In the genomic region with DNA sequence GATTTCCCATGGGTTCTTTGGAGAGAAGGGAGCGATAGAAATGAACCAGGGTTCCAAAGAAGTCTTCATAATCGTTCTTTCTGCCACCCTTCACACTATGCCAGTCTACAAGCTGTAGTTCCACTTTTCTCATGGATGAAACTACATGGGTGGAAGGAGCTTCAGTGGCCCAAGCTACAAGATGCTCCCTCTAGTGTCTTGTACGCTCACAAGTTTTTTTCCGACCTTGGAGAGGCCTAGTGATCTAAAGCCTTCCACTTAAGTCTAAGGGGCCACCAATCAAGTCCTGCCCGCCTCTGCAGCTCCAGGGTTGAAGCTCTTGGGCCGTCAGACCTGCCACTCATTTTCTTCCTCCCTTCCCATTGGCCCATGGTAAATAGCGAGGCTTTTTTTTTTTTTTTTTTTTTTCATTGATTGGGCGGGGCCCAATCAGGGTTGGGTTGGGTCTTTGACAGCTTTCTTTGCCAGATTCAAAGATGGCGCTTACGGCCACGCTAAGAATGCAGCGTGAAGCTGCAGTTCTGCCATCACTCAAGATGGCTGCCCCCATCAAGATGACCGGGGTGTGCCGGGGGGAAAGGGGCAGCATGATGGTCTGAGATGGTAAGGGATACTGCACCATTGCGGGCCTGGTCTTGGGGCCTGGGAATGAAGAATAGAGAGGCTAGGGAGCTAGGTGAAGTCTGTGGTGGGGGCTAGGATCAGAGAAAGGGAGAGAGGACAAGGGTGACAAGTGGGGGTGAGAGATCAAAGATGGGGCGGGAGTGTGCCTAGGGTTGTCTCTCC, we compare ENCODE assay signal across 8 cellular contexts.
DNase-seq lines count a peak whose midpoint lies in the region; ATAC-seq lines count a peak whose summit lies in the region.

A gene (plus strand): TSS at position 527 of the 786 bp plus-strand sequence. CDS start 430 bp downstream, outside the sequence.

- no peaks in the 10 kb centered on the region for H3K9me3 Mint-ChIP-seq in effector memory CD8-positive, alpha-beta T cell

- H3K36me3 Mint-ChIP-seq in effector memory CD8-positive, alpha-beta T cell (ENCODE audit: insufficient read depth), result peaks cover 9% of the 10 kb centered on the region

- H3K27me3 Mint-ChIP-seq in effector memory CD8-positive, alpha-beta T cell, result peaks cover 0 to 10% of the 10 kb centered on the region in 2 donors

- ATAC-seq in GM19468 (IDR thresholded peaks at IDR 0.05; ENCODE audit: extremely low read depth, unreplicated experiment), result peak; percentile 88
- ATAC-seq in effector memory CD8-positive, alpha-beta T cell (replicated peaks), result peak; percentile 96

- peak within 1 kb of the TSS; percentile 95 to 99 for H3K4me3 Mint-ChIP-seq in effector memory CD8-positive, alpha-beta T cell

- H3K27ac Mint-ChIP-seq in effector memory CD8-positive, alpha-beta T cell, result peak within 1 kb of the TSS; percentile 89 to 91

- H3K4me1 Mint-ChIP-seq in effector memory CD8-positive, alpha-beta T cell (ENCODE audit: low read depth in 2 of 2), result peaks cover 24 to 33% of the 10 kb centered on the region in 2 donors

- DNase-seq in COR-L47 (lab: John Stamatoyannopoulos, UW), result peak; percentile 95
- peak; percentile 99 for DNase-seq in HS-5 (ENCODE audit: low read depth)
- peak; percentile 37 for DNase-seq in NK-92 (lab: John Stamatoyannopoulos, UW; ENCODE audit: unreplicated experiment)
- peak; percentile 91 for DNase-seq in activated CD8-positive, alpha-beta memory T cell treated with anti-CD3 and anti-CD28 coated beads for 24 hours
- peak; percentile 84 to 89 (median 85) for DNase-seq in effector memory CD8-positive, alpha-beta T cell
- peak; percentile 99 for DNase-seq in medulla oblongata (ENCODE audit: extremely low spot score)
- DNase-seq in stimulated activated CD8-positive, alpha-beta memory T cell treated with anti-CD3 and anti-CD28 coated beads, Interleukin-12 subunit alpha, Interleukin-12 subunit beta, amount 100 ng/mL, for 1 hour (ENCODE audit: low read depth), result peak; percentile 78

Comparison
In these comparisons a context has a peak if more than half of its experiments do, and no peak if none do; other contexts are left out.
1. Peak in every context shown above with its lines: DNase-seq and ATAC-seq.
2. DNase-seq: peak in every context shown above with its lines; median percentile 99 in HS-5; 99 in medulla oblongata; 95 in COR-L47; 91 in activated CD8-positive, alpha-beta memory T cell treated with anti-CD3 and anti-CD28 coated beads for 24 hours; 85 in effector memory CD8-positive, alpha-beta T cell; 78 in stimulated activated CD8-positive, alpha-beta memory T cell treated with anti-CD3 and anti-CD28 coated beads, Interleukin-12 subunit alpha, Interleukin-12 subunit beta, amount 100 ng/mL, for 1 hour; 37 in NK-92.